Comparison of ENCODE assay signal across 21 cellular contexts in genomic region chr12:130136536-130136935, GRCh38. TPM values are rescaled to one million over a fixed set of nuclear protein-coding genes. Genes with fewer than 3 reads are reported as not detected.
DNase-seq lines count a peak whose midpoint lies in the region; FAIRE-seq and TF ChIP-seq lines count a peak whose summit lies in the region.
"Had no signal": no experiment of that assay in that cellular context is flagged by ENCODE, and none has a peak within 500 bp of the region (broad histone marks: within the 10 kb centered on the region; RNA-seq: fewer than 3 reads in every experiment).

No MANE protein-coding gene starts in this region.

- peaks cover 16% of the 10 kb centered on the region for H3K27me3 Mint-ChIP-seq in brain

- dilution Hi-C loops in keratinocyte (cut with MboI; ENCODE audit: extremely low pct_ligation_motif_present, low sequenced_read_pairs) = no loop called here

- peak; percentile 30 for DNase-seq in NCI-H1092 treated with DMSO at 0.1 percent for 48 hours (lab: John Stamatoyannopoulos, UW)
- no peak for DNase-seq in NCI-H1092 (lab: John Stamatoyannopoulos, UW)
- no peak for DNase-seq in keratinocyte (ENCODE audit: low read depth, low spot score)
- no peak for DNase-seq in suprapubic skin (ENCODE audit: low spot score in 2 of 2)
- no peak for DNase-seq in activated CD4-positive, alpha-beta T cell treated with anti-CD3 and anti-CD28 coated beads for 48 hours
- no peak for DNase-seq in NCI-H226
- DNase-seq in ureter (ENCODE audit: low spot score) = no peak
- DNase-seq: DMS 273 treated with DMSO at 0.1 percent for 48 hours, DND-41, IMR-90, Karpas-422, MG63, NCI-H1048, NCI-H1694 treated with DMSO at 0.1 percent for 48 hours had no signal

- H3K79me2 ChIP-seq in keratinocyte (ENCODE audit: control insufficient read depth, insufficient read depth, low read length) = no peaks in the 10 kb centered on the region

- TF ChIP-seq CTCF in brain (conservative IDR thresholded peaks at IDR 0.05) (no peak), keratinocyte (optimal IDR thresholded peaks at IDR 0.05 in 1 of 3, IDR thresholded peaks at IDR 0.05 in 1 of 3, conservative IDR thresholded peaks at IDR 0.05 in 1 of 3; ENCODE audit: extremely low read depth in 1 of 3, insufficient read depth in 2 of 3, low read length in 3 of 3) (no peak), suprapubic skin (IDR thresholded peaks at IDR 0.05) (no peak)

- H3K4me1 ChIP-seq in keratinocyte (ENCODE audit: control insufficient read depth, extremely low read depth, insufficient read depth, low read length) = peaks cover 29% of the 10 kb centered on the region
- H3K4me1 ChIP-seq in suprapubic skin = peaks cover 38% of the 10 kb centered on the region

- H3K36me3 ChIP-seq in keratinocyte (ENCODE audit: control insufficient read depth in 2 of 2, extremely low read depth in 1 of 2, insufficient read depth in 2 of 2, low read length in 2 of 2) = no peaks in the 10 kb centered on the region
- H3K36me3 ChIP-seq in suprapubic skin = no peaks in the 10 kb centered on the region
- H3K36me3 ChIP-seq: MG63 had no signal

- no peaks in the 10 kb centered on the region for H4K20me1 ChIP-seq in keratinocyte (ENCODE audit: control insufficient read depth, extremely low read depth, insufficient read depth, low read length)

- no peak for TF ChIP-seq POLR2A in suprapubic skin (IDR thresholded peaks at IDR 0.05)

- FAIRE-seq in keratinocyte (lab: Jason Lieb, UNC) = no peak

- H3K27ac ChIP-seq in keratinocyte (ENCODE audit: control insufficient read depth, insufficient read depth, low read length) (peak overlapping the region; percentile 84), suprapubic skin (peak overlapping the region; percentile 60)
- H3K27ac ChIP-seq: 22Rv1, SK-N-MC had no signal

- H3K4me2 ChIP-seq in keratinocyte (ENCODE audit: control insufficient read depth, extremely low read depth, insufficient read depth, low read depth, low read length) = peak overlapping the region; percentile 54

- peaks cover 2% of the 10 kb centered on the region for H3K9me1 ChIP-seq in keratinocyte (ENCODE audit: control insufficient read depth, extremely low read depth, insufficient read depth, low read length)

- H3K4me3 ChIP-seq in keratinocyte (ENCODE audit: control insufficient read depth in 2 of 3, extremely low read depth in 1 of 3, insufficient read depth in 2 of 3, low read depth in 1 of 3, low read length in 3 of 3) (peak overlapping the region; percentile 15 to 24 (median 23)), suprapubic skin (no peak overlapping the region)
- H3K4me3 ChIP-seq: MG63, SK-N-MC had no signal

- peaks cover 3% of the 10 kb centered on the region for H3K27me3 ChIP-seq in keratinocyte (ENCODE audit: control insufficient read depth, extremely low read depth, insufficient read depth, low read length)
- no peaks in the 10 kb centered on the region for H3K27me3 ChIP-seq in suprapubic skin

- TF ChIP-seq EP300 in suprapubic skin (IDR thresholded peaks at IDR 0.05) = no peak

- peak overlapping the region; percentile 61 for H3K9ac ChIP-seq in keratinocyte (ENCODE audit: control insufficient read depth, extremely low read depth, insufficient read depth, low read length)

- H3K9me3 Mint-ChIP-seq in brain = peaks cover 0 to 96% (median 23%) of the 10 kb centered on the region in 5 experiments

- H3K4me1 Mint-ChIP-seq in brain = peaks cover 63% of the 10 kb centered on the region

- H3K27ac Mint-ChIP-seq in brain = peak overlapping the region in 3 of 5 experiments; percentile 55 to 69 (median 64)
- H3K27ac Mint-ChIP-seq: H9 had no signal

- peak overlapping the region in 2 of 5 experiments; percentile 9 to 20 for H3K4me3 Mint-ChIP-seq in brain

- H2AFZ ChIP-seq in keratinocyte (ENCODE audit: control insufficient read depth, low read length) = no peak overlapping the region

- 46% methylated on average over 8 of the region's 8 CpGs for WGBS in suprapubic skin

- H3K36me3 Mint-ChIP-seq in brain = no peaks in the 10 kb centered on the region

- H3K9me3 ChIP-seq in keratinocyte (ENCODE audit: control insufficient read depth, low read depth, low read length) (no peaks in the 10 kb centered on the region), suprapubic skin (no peaks in the 10 kb centered on the region)
- H3K9me3 ChIP-seq: MG63 had no signal

RNA-seq across cellular contexts. Expression of gene FZD10, which starts 25.7 kb away (rescaled TPM):
- polyA plus RNA-seq in brain (ENCODE audit: insufficient read depth, low read depth, low replicate concordance) = 1.5 TPM
- 0.55 to 1.9 TPM (median 0.67 TPM) in 3 replicates for polyA plus RNA-seq in keratinocyte
- 0.91 TPM for polyA plus RNA-seq in keratinocyte (2011; ENCODE audit: low read depth)
- 0.29 and 0.48 TPM in 2 replicates for polyA plus RNA-seq in keratinocyte (2011; cell fraction: cytosol; rRNA removed)
- 1.1 TPM in 2 replicates for polyA plus RNA-seq in keratinocyte (2011; cell fraction: nucleus; rRNA removed)
- 2.0 and 2.3 TPM in 2 replicates for polyA plus RNA-seq in keratinocyte (2012; ENCODE audit: low replicate concordance)
- 1.1 to 1.4 TPM (median 1.3 TPM) in 3 replicates for polyA minus RNA-seq in keratinocyte
- polyA minus RNA-seq in keratinocyte (2011; cell fraction: cytosol; rRNA and poly(A)+ RNA removed) = 2.9 TPM
- 1.5 and 2.3 TPM in 2 replicates for polyA minus RNA-seq in keratinocyte (2011; cell fraction: nucleus; rRNA and poly(A)+ RNA removed)
- 10 to 100 TPM; 11.7 to 20.7 (median 15.5) TPM for total RNA-seq in suprapubic skin
- total RNA-seq in ureter = 5.9 TPM
- total RNA-seq: G401, HT-29, IMR-90 had no signal
- polyA plus RNA-seq: AG04450, IMR-90 had no signal
